1 cellular context compared by ENCODE assay signal in genomic region chr1:1892079-1892762, GRCh38.
TF ChIP-seq lines count a peak whose summit lies in the region.

No MANE protein-coding gene starts in this region.

TF ChIP-seq in H1, 55 proteins besides CTCF, POLR2A, EP300 and RAD21:
- TF ChIP-seq CHD2 (IDR thresholded peaks at IDR 0.05; ENCODE audit: low read length): no peak
- TF ChIP-seq RNF2 (IDR thresholded peaks at IDR 0.05; ENCODE audit: borderline replicate concordance, low read depth, low read length, missing control alignments, poor library complexity, severe bottlenecking): no peak
- no peak for TF ChIP-seq SIX5 (IDR thresholded peaks at IDR 0.05; ENCODE audit: low read depth, low read length)
- no peak for TF ChIP-seq SIN3A (conservative IDR thresholded peaks at IDR 0.05 in 1 of 2, IDR thresholded peaks at IDR 0.05 in 1 of 2; ENCODE audit: low read depth in 1 of 2, low read length in 2 of 2)
- no peak for TF ChIP-seq TEAD4 (IDR thresholded peaks at IDR 0.05; ENCODE audit: low read depth, low read length)
- no peak for TF ChIP-seq GTF2F1 (IDR thresholded peaks at IDR 0.05; ENCODE audit: borderline replicate concordance, low read depth, low read length)
- TF ChIP-seq TAF1 (IDR thresholded peaks at IDR 0.05; ENCODE audit: low read depth, low read length): no peak
- TF ChIP-seq TAF7 (optimal IDR thresholded peaks at IDR 0.05; ENCODE audit: borderline replicate concordance, low read depth, low read length): no peak
